Comparison of ENCODE assay signal across 8 cellular contexts in the genomic region with DNA sequence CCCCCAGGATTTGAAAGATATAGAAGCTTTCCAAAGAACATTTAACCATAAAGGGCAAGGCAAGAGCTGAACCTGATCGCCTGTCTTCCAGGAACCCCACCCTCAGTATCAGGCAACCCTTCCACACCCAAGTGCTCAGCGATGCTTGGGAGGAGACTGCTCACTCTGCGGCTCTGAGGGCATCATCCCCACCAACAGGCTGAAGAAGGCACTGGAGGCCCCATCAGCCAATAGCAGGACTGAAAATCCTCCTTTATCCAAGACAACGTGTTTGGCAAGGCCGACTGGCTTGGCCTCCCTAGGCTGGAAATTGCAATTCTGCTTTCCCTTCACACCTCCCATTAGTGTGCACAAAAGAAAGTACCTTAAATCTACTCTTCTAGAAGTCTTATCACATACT. TPM values are rescaled to one million over a fixed set of nuclear protein-coding genes. Genes with fewer than 3 reads are reported as not detected.
DNase-seq lines count a peak whose midpoint lies in the region; ATAC-seq, FAIRE-seq and TF ChIP-seq lines count a peak whose summit lies in the region.

No MANE protein-coding gene starts in this region.

- peaks cover 7% of the 10 kb centered on the region for H3K27me3 Mint-ChIP-seq in endothelial cell (ENCODE audit: unreplicated experiment)
- no peaks in the 10 kb centered on the region for H3K27me3 Mint-ChIP-seq in naive B cell

- no peak overlapping the region for H3K27ac ChIP-seq in cardiac muscle cell
- no peak overlapping the region for H3K27ac ChIP-seq in SK-N-MC

- H3K4me3 ChIP-seq in cardiac muscle cell (peak overlapping the region; percentile 93), SK-N-MC (peak overlapping the region; percentile 92; the same call in 1 of the 2 replicates)

- H3K4me3 Mint-ChIP-seq in endothelial cell (ENCODE audit: unreplicated experiment) (peak overlapping the region; percentile 97), naive B cell (peak overlapping the region; percentile 95 to 99 (median 97))

- H3K36me3 ChIP-seq in cardiac muscle cell (no peaks in the 10 kb centered on the region), SK-N-MC (ENCODE audit: insufficient read depth, low read length) (peaks cover 22% of the 10 kb centered on the region)

- no peak overlapping the region for H3K9ac ChIP-seq in SK-N-MC (ENCODE audit: insufficient read length)

- H3K9me3 ChIP-seq in cardiac muscle cell (ENCODE audit: low read depth) (no peaks in the 10 kb centered on the region), SK-N-MC (ENCODE audit: low read depth, low read length) (no peaks in the 10 kb centered on the region)

- no peak for FAIRE-seq in urothelium cell line (lab: Jason Lieb, UNC)

- peaks cover 18% of the 10 kb centered on the region for H3K4me1 ChIP-seq in cardiac muscle cell (ENCODE audit: low read depth)

- no peak for ATAC-seq in Right ventricle myocardium inferior
- ATAC-seq in naive B cell (ENCODE audit: low read depth in 2 of 2), result no peak

- peaks cover 9% of the 10 kb centered on the region for H3K36me3 Mint-ChIP-seq in endothelial cell (ENCODE audit: low read depth, unreplicated experiment)
- H3K36me3 Mint-ChIP-seq in naive B cell, result peaks cover 0 to 9% of the 10 kb centered on the region in 2 donors

- DNase-seq in cardiac muscle cell (ENCODE audit: low read depth in 1 of 2, low spot score in 1 of 2), result no peak
- no peak for DNase-seq in Right ventricle myocardium inferior (ENCODE audit: missing footprints)
- no peak for DNase-seq in SK-N-MC (ENCODE audit: low read depth, low spot score)
- no peak for DNase-seq in endothelial cell (ENCODE audit: low spot score)
- DNase-seq in naive B cell, result no peak
- DNase-seq in middle frontal gyrus (ENCODE audit: extremely low spot score, low spot score), result no peak
- no peak for DNase-seq in amniotic stem cell (lab: John Stamatoyannopoulos, UW)
- no peak for DNase-seq in urothelium cell line (ENCODE audit: low spot score)

- intact Hi-C loops in Right ventricle myocardium inferior (cut with DNase I), result loop anchor here (5.0 kb wide), 1 partner anchor 50 kb away; the partner anchor contains the start of gene SKP1

- H3K27ac Mint-ChIP-seq in endothelial cell (ENCODE audit: unreplicated experiment) (no peak overlapping the region), naive B cell (peak overlapping the region; percentile 99 to 100 (median 99))

- TF ChIP-seq CTCF in cardiac muscle cell (IDR thresholded peaks at IDR 0.05; ENCODE audit: low read depth, low read length) (no peak), endothelial cell (IDR thresholded peaks at IDR 0.05; ENCODE audit: unreplicated experiment) (no peak)

- H3K4me1 Mint-ChIP-seq in endothelial cell (ENCODE audit: unreplicated experiment) (peaks cover 26% of the 10 kb centered on the region), naive B cell (peaks cover 30 to 44% (median 42%) of the 10 kb centered on the region in 3 donors)

- H3K27me3 ChIP-seq in cardiac muscle cell, result no peaks in the 10 kb centered on the region

- H3K9me3 Mint-ChIP-seq in endothelial cell (ENCODE audit: unreplicated experiment) (no peaks in the 10 kb centered on the region), naive B cell (no peaks in the 10 kb centered on the region)

RNA-seq across cellular contexts. Expression of gene PPP2CA, which starts 1.4 kb away (rescaled TPM):
- 442 and 508 TPM in 2 replicates for total RNA-seq in cardiac muscle cell
- 326 and 327 TPM in 2 replicates for polyA plus RNA-seq in cardiac muscle cell
- total RNA-seq in Right ventricle myocardium inferior, result 149 TPM
- total RNA-seq in endothelial cell (ENCODE audit: unreplicated experiment), result 146 TPM
- 100 to 1,000 TPM; 182 to 213 (median 190) TPM for polyA plus RNA-seq in naive B cell (ENCODE audit: low read depth in 6 of 6)

RNA-seq across cellular contexts. Expression of gene SKP1, which starts 50.5 kb away (rescaled TPM):
- total RNA-seq in cardiac muscle cell, result 301 and 517 TPM in 2 replicates
- polyA plus RNA-seq in cardiac muscle cell, result 1,274 and 1,444 TPM in 2 replicates
- 458 TPM for total RNA-seq in Right ventricle myocardium inferior
- total RNA-seq in endothelial cell (ENCODE audit: unreplicated experiment), result 471 TPM
- 1,000 to 10,000 TPM; 1,058 to 1,567 (median 1,113) TPM for polyA plus RNA-seq in naive B cell (ENCODE audit: low read depth in 6 of 6)
